In genomic region chr2:27118525-27119329, GRCh38 we compare ENCODE assay signal across 8 cellular contexts.
DNase-seq lines count a peak whose midpoint lies in the region.

A gene with protein sequence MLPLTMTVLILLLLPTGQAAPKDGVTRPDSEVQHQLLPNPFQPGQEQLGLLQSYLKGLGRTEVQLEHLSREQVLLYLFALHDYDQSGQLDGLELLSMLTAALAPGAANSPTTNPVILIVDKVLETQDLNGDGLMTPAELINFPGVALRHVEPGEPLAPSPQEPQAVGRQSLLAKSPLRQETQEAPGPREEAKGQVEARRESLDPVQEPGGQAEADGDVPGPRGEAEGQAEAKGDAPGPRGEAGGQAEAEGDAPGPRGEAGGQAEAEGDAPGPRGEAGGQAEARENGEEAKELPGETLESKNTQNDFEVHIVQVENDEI (minus strand): TSS chr2:27119128. CDS start chr2:27104366, 14,762 bp downstream.

- H3K4me1 ChIP-seq in HUES6 (ENCODE audit: control insufficient read depth, insufficient read depth, low read length) = peaks cover 12% of the 10 kb centered on the region
- H3K4me1 ChIP-seq in adipocyte (ENCODE audit: control insufficient read depth, insufficient read depth, low read length) = peaks cover 7% of the 10 kb centered on the region

- DNase-seq in CD1c-positive myeloid dendritic cell (ENCODE audit: extremely low spot score) = peak; percentile 21
- DNase-seq in adipocyte (ENCODE audit: low read depth) = peak; percentile 40
- peak; percentile 48 for DNase-seq in iPS-NIHi7 (ENCODE audit: extremely low spot score)
- DNase-seq in stimulated activated CD4-positive, alpha-beta T cell treated with anti-CD3 and anti-CD28 coated beads, Interleukin-4, amount 100 ng/mL, for 1 hour = peak; percentile 36
- DNase-seq in AML-193 (lab: John Stamatoyannopoulos, UW) = no peak
- DNase-seq in middle frontal gyrus (ENCODE audit: extremely low spot score, low spot score) = no peak
- DNase-seq in inferior parietal cortex (ENCODE audit: extremely low spot score) = no peak

- no peaks in the 10 kb centered on the region for H3K9me3 ChIP-seq in HUES6 (ENCODE audit: control insufficient read depth, insufficient read depth, low read depth, low read length)
- no peaks in the 10 kb centered on the region for H3K9me3 ChIP-seq in adipocyte (ENCODE audit: control insufficient read depth, low read length)

- H3K4me3 ChIP-seq in HUES6 (ENCODE audit: low read depth, low read length) (peak within 1 kb of the TSS; percentile 49), adipocyte (ENCODE audit: low read length) (peak within 1 kb of the TSS; percentile 78)

- no peak within 1 kb of the TSS for H3K27ac ChIP-seq in HUES6 (ENCODE audit: low read depth, low read length)

- H3K27me3 ChIP-seq in HUES6 (ENCODE audit: control insufficient read depth, insufficient read depth, low read length) = peaks cover 70% of the 10 kb centered on the region
- H3K27me3 ChIP-seq in adipocyte (replicated peaks; ENCODE audit: control insufficient read depth, insufficient read depth, low read length) = peaks cover 10% of the 10 kb centered on the region

- no peak within 1 kb of the TSS for H3K9ac ChIP-seq in HUES6 (ENCODE audit: low read length)
- H3K9ac ChIP-seq in adipocyte (ENCODE audit: low read length) = peak within 1 kb of the TSS; percentile 79

- H3K36me3 ChIP-seq in HUES6 (ENCODE audit: control insufficient read depth, insufficient read depth, low read length) (no peaks in the 10 kb centered on the region), adipocyte (ENCODE audit: control insufficient read depth, insufficient read depth, low read length, severe bottlenecking) (no peaks in the 10 kb centered on the region)

Comparison
In these comparisons a context has a peak if more than half of its experiments do, and no peak if none do; other contexts are left out.
1. DNase-seq: peak in CD1c-positive myeloid dendritic cell (single experiment), adipocyte (single experiment), iPS-NIHi7 (single experiment) and stimulated activated CD4-positive, alpha-beta T cell treated with anti-CD3 and anti-CD28 coated beads, Interleukin-4, amount 100 ng/mL, for 1 hour (single experiment); none in AML-193 (0 of 2), middle frontal gyrus (single experiment) and inferior parietal cortex (single experiment).